ENCODE assay signal across 1 cellular context in genomic region chr15:60208708-60209107, GRCh38.
TF ChIP-seq lines count a peak whose summit lies in the region.

No MANE protein-coding gene starts in this region.

TF ChIP-seq in WTC11, 78 proteins besides CTCF, POLR2A, EP300 and RAD21 (continued from another document):
- TF ChIP-seq STAT6 (CRISPR knock-in tag; conservative IDR thresholded peaks at IDR 0.05; ENCODE audit: low read depth) (no peak), ATF3 (CRISPR knock-in tag; conservative IDR thresholded peaks at IDR 0.05) (no peak), E2F5 (CRISPR knock-in tag; IDR thresholded peaks at IDR 0.05) (no peak), MYBL2 (CRISPR knock-in tag; IDR thresholded peaks at IDR 0.05) (no peak), ZNF425 (CRISPR knock-in tag; conservative IDR thresholded peaks at IDR 0.05) (no peak)
